ENCODE assay signal across 1 cellular context in the genomic region with DNA sequence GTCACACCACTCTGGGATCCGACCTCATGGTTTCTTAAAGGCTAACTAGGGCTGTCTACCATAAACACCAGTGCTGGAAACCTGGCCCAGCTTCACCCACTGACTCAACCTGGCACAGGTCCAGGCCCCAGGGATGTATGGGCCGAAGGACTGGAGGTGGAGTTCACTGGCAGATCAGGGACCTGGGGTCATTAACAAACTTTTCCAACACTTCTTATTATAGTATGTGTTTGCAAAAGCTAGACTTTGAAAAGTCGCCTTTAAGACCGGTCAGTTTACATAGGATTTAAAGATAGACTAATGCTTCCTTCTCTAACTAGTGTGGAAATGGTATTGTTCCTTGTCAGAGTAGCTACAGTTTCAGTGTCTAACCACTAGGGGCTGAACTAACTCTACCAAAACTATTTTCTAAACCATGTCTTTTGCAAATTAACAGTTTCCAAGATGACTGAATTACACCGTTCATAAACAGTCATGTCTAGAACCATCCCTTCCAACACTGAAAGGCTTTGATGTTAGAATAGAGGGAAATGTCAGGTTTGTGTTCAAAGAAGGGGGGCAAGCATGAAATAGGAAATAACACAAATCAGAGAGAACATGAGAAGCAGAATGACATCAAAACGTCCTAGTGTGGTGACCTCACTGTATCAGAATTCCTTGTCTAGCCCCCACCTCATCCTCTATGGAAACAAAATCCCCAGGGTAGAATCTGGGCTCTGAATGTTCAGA.
A peak's percentile ranks its signal among the peaks of the same experiment; 100 is the strongest.
TF ChIP-seq lines count a peak whose summit lies in the region.

No MANE protein-coding gene starts in this region.

TF ChIP-seq in HEK293, 187 proteins besides CTCF, POLR2A, EP300 and RAD21 (continued from another document and continues in another):
- TF ChIP-seq ZNF404 (tag by site-specific recombination; IDR thresholded peaks at IDR 0.05) (no peak), ZNF324 (tag by site-specific recombination; IDR thresholded peaks at IDR 0.05) (0 out of 2 replicates have a peak, but pooled peaks have one; percentile 22), ZNF10 (tag by site-specific recombination; IDR thresholded peaks at IDR 0.05) (peak; percentile 47; the same call in 1 of the 2 replicates), ZNF354C (tag by site-specific recombination; IDR thresholded peaks at IDR 0.05; ENCODE audit: borderline replicate concordance, low read depth) (no peak), ZBTB49 (tag by site-specific recombination; IDR thresholded peaks at IDR 0.05; ENCODE audit: low read depth) (no peak), WT1 (tag by site-specific recombination; IDR thresholded peaks at IDR 0.05) (no peak), REPIN1 (tag by site-specific recombination; IDR thresholded peaks at IDR 0.05; ENCODE audit: low read depth) (no peak), ZNF138 (tag by site-specific recombination; IDR thresholded peaks at IDR 0.05; ENCODE audit: borderline replicate concordance) (no peak), ZBTB20 (tag by site-specific recombination; IDR thresholded peaks at IDR 0.05) (0 out of 2 replicates have a peak, but pooled peaks have one; percentile 16), ZNF292 (tag by site-specific recombination; IDR thresholded peaks at IDR 0.05; ENCODE audit: borderline replicate concordance, low read depth) (no peak), SP3 (tag by site-specific recombination; IDR thresholded peaks at IDR 0.05) (peak; percentile 15; the same call in 1 of the 2 replicates), ZNF596 (tag by site-specific recombination; IDR thresholded peaks at IDR 0.05) (no peak), ZNF501 (tag by site-specific recombination; IDR thresholded peaks at IDR 0.05) (peak; percentile 46; the same call in 1 of the 2 replicates), SALL2 (tag by site-specific recombination; IDR thresholded peaks at IDR 0.05; ENCODE audit: borderline replicate concordance) (no peak), IKZF3 (tag by site-specific recombination; IDR thresholded peaks at IDR 0.05) (no peak), ZNF175 (tag by site-specific recombination; IDR thresholded peaks at IDR 0.05) (no peak), ZNF560 (tag by site-specific recombination; IDR thresholded peaks at IDR 0.05; ENCODE audit: borderline replicate concordance) (no peak), YY1 (tag by site-specific recombination; IDR thresholded peaks at IDR 0.05) (no peak), ZNF16 (tag by site-specific recombination; IDR thresholded peaks at IDR 0.05; ENCODE audit: low read depth) (no peak), ZNF544 (tag by site-specific recombination; IDR thresholded peaks at IDR 0.05) (no peak), GLIS1 (tag by site-specific recombination; IDR thresholded peaks at IDR 0.05) (peak; percentile 45), ZNF747 (tag by site-specific recombination; IDR thresholded peaks at IDR 0.05) (no peak), ZNF785 (tag by site-specific recombination; IDR thresholded peaks at IDR 0.05) (no peak), PRDM6 (tag by site-specific recombination; IDR thresholded peaks at IDR 0.05) (no peak), ZNF843 (tag by site-specific recombination; IDR thresholded peaks at IDR 0.05) (no peak), ZNF658 (tag by site-specific recombination; IDR thresholded peaks at IDR 0.05) (no peak), ZNF248 (tag by site-specific recombination; IDR thresholded peaks at IDR 0.05) (no peak), ZBTB7A (tag by site-specific recombination; IDR thresholded peaks at IDR 0.05; ENCODE audit: low read depth) (no peak), ZNF433 (tag by site-specific recombination; IDR thresholded peaks at IDR 0.05; ENCODE audit: low read depth) (no peak), ZNF426 (tag by site-specific recombination; IDR thresholded peaks at IDR 0.05) (no peak), KLF10 (tag by site-specific recombination; IDR thresholded peaks at IDR 0.05) (no peak), ZNF623 (tag by site-specific recombination; IDR thresholded peaks at IDR 0.05) (no peak; the same call in 1 of the 2 replicates), KLF8 (tag by site-specific recombination; IDR thresholded peaks at IDR 0.05) (no peak), PRDM1 (tag by site-specific recombination; IDR thresholded peaks at IDR 0.05) (no peak)
- TF ChIP-seq, protein P1, sequence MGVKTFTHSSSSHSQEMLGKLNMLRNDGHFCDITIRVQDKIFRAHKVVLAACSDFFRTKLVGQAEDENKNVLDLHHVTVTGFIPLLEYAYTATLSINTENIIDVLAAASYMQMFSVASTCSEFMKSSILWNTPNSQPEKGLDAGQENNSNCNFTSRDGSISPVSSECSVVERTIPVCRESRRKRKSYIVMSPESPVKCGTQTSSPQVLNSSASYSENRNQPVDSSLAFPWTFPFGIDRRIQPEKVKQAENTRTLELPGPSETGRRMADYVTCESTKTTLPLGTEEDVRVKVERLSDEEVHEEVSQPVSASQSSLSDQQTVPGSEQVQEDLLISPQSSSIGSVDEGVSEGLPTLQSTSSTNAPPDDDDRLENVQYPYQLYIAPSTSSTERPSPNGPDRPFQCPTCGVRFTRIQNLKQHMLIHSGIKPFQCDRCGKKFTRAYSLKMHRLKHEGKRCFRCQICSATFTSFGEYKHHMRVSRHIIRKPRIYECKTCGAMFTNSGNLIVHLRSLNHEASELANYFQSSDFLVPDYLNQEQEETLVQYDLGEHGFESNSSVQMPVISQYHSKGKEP (tag by site-specific recombination; IDR thresholded peaks at IDR 0.05) = 0 out of 2 replicates have a peak, but pooled peaks have one; percentile 5
- TF ChIP-seq, protein P2, sequence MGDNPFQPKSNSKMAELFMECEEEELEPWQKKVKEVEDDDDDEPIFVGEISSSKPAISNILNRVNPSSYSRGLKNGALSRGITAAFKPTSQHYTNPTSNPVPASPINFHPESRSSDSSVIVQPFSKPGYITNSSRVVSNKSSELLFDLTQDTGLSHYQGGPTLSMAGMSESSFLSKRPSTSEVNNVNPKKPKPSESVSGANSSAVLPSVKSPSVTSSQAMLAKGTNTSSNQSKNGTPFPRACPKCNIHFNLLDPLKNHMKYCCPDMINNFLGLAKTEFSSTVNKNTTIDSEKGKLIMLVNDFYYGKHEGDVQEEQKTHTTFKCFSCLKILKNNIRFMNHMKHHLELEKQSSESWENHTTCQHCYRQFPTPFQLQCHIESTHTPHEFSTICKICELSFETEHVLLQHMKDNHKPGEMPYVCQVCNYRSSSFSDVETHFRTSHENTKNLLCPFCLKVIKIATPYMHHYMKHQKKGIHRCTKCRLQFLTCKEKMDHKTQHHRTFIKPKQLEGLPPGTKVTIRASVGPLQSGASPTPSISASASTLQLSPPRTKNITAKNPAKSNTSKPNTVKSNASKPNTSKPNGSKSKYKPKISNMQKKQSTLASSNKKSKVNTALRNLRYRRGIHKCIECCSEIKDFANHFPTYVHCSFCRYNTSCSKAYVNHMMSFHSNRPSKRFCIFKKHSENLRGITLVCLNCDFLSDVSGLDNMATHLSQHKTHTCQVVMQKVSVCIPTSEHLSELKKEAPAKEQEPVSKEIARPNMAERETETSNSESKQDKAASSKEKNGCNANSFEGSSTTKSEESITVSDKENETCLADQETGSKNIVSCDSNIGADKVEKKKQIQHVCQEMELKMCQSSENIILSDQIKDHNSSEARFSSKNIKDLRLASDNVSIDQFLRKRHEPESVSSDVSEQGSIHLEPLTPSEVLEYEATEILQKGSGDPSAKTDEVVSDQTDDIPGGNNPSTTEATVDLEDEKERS (tag by site-specific recombination; IDR thresholded peaks at IDR 0.05) = peak; percentile 75; the same call in 1 of the 2 replicates
- TF ChIP-seq, protein P3, sequence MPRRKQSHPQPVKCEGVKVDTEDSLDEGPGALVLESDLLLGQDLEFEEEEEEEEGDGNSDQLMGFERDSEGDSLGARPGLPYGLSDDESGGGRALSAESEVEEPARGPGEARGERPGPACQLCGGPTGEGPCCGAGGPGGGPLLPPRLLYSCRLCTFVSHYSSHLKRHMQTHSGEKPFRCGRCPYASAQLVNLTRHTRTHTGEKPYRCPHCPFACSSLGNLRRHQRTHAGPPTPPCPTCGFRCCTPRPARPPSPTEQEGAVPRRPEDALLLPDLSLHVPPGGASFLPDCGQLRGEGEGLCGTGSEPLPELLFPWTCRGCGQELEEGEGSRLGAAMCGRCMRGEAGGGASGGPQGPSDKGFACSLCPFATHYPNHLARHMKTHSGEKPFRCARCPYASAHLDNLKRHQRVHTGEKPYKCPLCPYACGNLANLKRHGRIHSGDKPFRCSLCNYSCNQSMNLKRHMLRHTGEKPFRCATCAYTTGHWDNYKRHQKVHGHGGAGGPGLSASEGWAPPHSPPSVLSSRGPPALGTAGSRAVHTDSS (tag by site-specific recombination; IDR thresholded peaks at IDR 0.05) = no peak
- TF ChIP-seq, protein P4, sequence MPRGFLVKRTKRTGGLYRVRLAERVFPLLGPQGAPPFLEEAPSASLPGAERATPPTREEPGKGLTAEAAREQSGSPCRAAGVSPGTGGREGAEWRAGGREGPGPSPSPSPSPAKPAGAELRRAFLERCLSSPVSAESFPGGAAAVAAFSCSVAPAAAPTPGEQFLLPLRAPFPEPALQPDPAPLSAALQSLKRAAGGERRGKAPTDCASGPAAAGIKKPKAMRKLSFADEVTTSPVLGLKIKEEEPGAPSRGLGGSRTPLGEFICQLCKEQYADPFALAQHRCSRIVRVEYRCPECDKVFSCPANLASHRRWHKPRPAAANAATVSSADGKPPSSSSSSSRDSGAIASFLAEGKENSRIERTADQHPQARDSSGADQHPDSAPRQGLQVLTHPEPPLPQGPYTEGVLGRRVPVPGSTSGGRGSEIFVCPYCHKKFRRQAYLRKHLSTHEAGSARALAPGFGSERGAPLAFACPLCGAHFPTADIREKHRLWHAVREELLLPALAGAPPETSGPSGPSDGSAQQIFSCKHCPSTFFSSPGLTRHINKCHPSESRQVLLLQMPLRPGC (tag by site-specific recombination; IDR thresholded peaks at IDR 0.05) = peak; percentile 27; the same call in 1 of the 2 replicates
- TF ChIP-seq, protein P5, sequence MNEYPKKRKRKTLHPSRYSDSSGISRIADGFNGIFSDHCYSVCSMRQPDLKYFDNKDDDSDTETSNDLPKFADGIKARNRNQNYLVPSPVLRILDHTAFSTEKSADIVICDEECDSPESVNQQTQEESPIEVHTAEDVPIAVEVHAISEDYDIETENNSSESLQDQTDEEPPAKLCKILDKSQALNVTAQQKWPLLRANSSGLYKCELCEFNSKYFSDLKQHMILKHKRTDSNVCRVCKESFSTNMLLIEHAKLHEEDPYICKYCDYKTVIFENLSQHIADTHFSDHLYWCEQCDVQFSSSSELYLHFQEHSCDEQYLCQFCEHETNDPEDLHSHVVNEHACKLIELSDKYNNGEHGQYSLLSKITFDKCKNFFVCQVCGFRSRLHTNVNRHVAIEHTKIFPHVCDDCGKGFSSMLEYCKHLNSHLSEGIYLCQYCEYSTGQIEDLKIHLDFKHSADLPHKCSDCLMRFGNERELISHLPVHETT (tag by site-specific recombination; IDR thresholded peaks at IDR 0.05) = peak; percentile 82
- TF ChIP-seq, protein P6, sequence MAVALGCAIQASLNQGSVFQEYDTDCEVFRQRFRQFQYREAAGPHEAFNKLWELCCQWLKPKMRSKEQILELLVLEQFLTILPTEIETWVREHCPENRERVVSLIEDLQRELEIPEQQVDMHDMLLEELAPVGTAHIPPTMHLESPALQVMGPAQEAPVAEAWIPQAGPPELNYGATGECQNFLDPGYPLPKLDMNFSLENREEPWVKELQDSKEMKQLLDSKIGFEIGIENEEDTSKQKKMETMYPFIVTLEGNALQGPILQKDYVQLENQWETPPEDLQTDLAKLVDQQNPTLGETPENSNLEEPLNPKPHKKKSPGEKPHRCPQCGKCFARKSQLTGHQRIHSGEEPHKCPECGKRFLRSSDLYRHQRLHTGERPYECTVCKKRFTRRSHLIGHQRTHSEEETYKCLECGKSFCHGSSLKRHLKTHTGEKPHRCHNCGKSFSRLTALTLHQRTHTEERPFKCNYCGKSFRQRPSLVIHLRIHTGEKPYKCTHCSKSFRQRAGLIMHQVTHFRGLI (tag by site-specific recombination; IDR thresholded peaks at IDR 0.05) = no peak
- TF ChIP-seq, protein P7, sequence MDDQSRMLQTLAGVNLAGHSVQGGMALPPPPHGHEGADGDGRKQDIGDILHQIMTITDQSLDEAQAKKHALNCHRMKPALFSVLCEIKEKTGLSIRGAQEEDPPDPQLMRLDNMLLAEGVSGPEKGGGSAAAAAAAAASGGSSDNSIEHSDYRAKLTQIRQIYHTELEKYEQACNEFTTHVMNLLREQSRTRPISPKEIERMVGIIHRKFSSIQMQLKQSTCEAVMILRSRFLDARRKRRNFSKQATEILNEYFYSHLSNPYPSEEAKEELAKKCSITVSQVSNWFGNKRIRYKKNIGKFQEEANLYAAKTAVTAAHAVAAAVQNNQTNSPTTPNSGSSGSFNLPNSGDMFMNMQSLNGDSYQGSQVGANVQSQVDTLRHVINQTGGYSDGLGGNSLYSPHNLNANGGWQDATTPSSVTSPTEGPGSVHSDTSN (CRISPR knock-in tag; IDR thresholded peaks at IDR 0.05) = no peak
- TF ChIP-seq, protein P8, sequence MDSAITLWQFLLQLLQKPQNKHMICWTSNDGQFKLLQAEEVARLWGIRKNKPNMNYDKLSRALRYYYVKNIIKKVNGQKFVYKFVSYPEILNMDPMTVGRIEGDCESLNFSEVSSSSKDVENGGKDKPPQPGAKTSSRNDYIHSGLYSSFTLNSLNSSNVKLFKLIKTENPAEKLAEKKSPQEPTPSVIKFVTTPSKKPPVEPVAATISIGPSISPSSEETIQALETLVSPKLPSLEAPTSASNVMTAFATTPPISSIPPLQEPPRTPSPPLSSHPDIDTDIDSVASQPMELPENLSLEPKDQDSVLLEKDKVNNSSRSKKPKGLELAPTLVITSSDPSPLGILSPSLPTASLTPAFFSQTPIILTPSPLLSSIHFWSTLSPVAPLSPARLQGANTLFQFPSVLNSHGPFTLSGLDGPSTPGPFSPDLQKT (IDR thresholded peaks at IDR 0.05; ENCODE audit: borderline replicate concordance, low read depth, low read length) = no peak
